Comparison of ENCODE assay signal across 8 cellular contexts in the genomic region with DNA sequence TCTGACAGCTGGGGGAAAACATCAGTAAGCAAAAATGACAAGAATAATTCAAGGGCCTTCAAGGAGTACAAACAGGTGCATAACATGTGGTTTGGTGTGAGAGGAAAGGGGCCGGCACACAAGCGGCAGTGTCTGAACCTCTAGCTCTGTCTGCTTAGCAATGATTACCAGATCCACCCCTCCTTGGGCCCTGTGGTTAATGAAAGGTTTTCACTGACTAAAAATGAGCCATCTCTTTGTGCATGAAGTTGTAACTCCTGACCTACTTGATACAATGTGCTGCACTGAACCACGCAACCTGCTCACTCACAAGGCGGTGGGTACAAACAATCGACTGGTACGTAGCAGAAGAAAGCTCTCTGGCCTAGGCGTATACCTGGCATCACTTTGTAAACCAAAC. TPM values are rescaled to one million over a fixed set of nuclear protein-coding genes. Genes with fewer than 3 reads are reported as not detected.
DNase-seq lines count a peak whose midpoint lies in the region; ATAC-seq and TF ChIP-seq lines count a peak whose summit lies in the region.

No MANE protein-coding gene starts in this region.

- peak overlapping the region; percentile 93 for H3K27ac ChIP-seq in OCI-LY1 (ENCODE audit: low read depth, low read length, poor library complexity, severe bottlenecking)

- H3K4me1 Mint-ChIP-seq in activated naive CD8-positive, alpha-beta T cell (ENCODE audit: low read depth), result peaks cover 76% of the 10 kb centered on the region
- H3K4me1 Mint-ChIP-seq in stimulated activated memory B cell treated with anti-CD40 and anti-IgM and Interleukin-4, amounts not matched to agents 10 μg/mL and 1 μg/mL and 100 μg/mL, for 72 hours, result peaks cover 78% of the 10 kb centered on the region

- H3K36me3 ChIP-seq in OCI-LY1 (ENCODE audit: insufficient read depth, low read length), result peaks cover 29% of the 10 kb centered on the region; the same call in 1 of the 2 replicates

- peak overlapping the region; percentile 79 for H3K4me2 ChIP-seq in OCI-LY1 (ENCODE audit: low read length)

- H3K27ac Mint-ChIP-seq in activated naive CD8-positive, alpha-beta T cell, result peak overlapping the region; percentile 94
- H3K27ac Mint-ChIP-seq in stimulated activated memory B cell treated with anti-CD40 and anti-IgM and Interleukin-4, amounts not matched to agents 10 μg/mL and 1 μg/mL and 100 μg/mL, for 72 hours, result peak overlapping the region; percentile 93

- peak overlapping the region; percentile 59; the same call in 1 of the 2 replicates for H3K9ac ChIP-seq in OCI-LY1 (ENCODE audit: low read length)

- peak; percentile 68 for ATAC-seq in HG02571 (IDR thresholded peaks at IDR 0.05; ENCODE audit: unreplicated experiment)
- ATAC-seq in stimulated activated memory B cell treated with anti-CD40 and anti-IgM and Interleukin-4, amounts not matched to agents 10 μg/mL and 1 μg/mL and 100 μg/mL, for 72 hours, result peak; percentile 90
- ATAC-seq in Right ventricle myocardium inferior, result no peak

- no peaks in the 10 kb centered on the region for H3K9me3 ChIP-seq in OCI-LY1 (ENCODE audit: low read length)

- peaks cover 10% of the 10 kb centered on the region for H3F3A ChIP-seq in OCI-LY1 (ENCODE audit: insufficient read depth, low read length)

- H2AFZ ChIP-seq in OCI-LY1 (ENCODE audit: low read length), result no peak overlapping the region

- H3K9me3 Mint-ChIP-seq in activated naive CD8-positive, alpha-beta T cell (ENCODE audit: low read depth), result no peaks in the 10 kb centered on the region
- H3K9me3 Mint-ChIP-seq in stimulated activated memory B cell treated with anti-CD40 and anti-IgM and Interleukin-4, amounts not matched to agents 10 μg/mL and 1 μg/mL and 100 μg/mL, for 72 hours, result no peaks in the 10 kb centered on the region

- DNase-seq in GM10248 (ENCODE audit: extremely low spot score) (peak; percentile 82), MV-4-11 (lab: John Stamatoyannopoulos, UW) (no peak), Right ventricle myocardium inferior (ENCODE audit: missing footprints) (no peak), mucosa of gallbladder (ENCODE audit: low spot score) (no peak)

- H4K20me1 ChIP-seq in OCI-LY1 (ENCODE audit: insufficient read depth, low read length), result no peaks in the 10 kb centered on the region

- no peaks in the 10 kb centered on the region for H3K36me3 Mint-ChIP-seq in activated naive CD8-positive, alpha-beta T cell
- H3K36me3 Mint-ChIP-seq in stimulated activated memory B cell treated with anti-CD40 and anti-IgM and Interleukin-4, amounts not matched to agents 10 μg/mL and 1 μg/mL and 100 μg/mL, for 72 hours, result peaks cover 15% of the 10 kb centered on the region

- POLR2A ChIA-PET in GM10248 (lab: Yijun Ruan, JAX), result interaction anchor here (1.0 to 1.2 kb wide), 3 partner anchors 13 to 39 kb away, joined by 3 to 20 read pairs (median 3); a partner anchor contains a TSS

- no peaks in the 10 kb centered on the region for H3K27me3 Mint-ChIP-seq in activated naive CD8-positive, alpha-beta T cell
- no peaks in the 10 kb centered on the region for H3K27me3 Mint-ChIP-seq in stimulated activated memory B cell treated with anti-CD40 and anti-IgM and Interleukin-4, amounts not matched to agents 10 μg/mL and 1 μg/mL and 100 μg/mL, for 72 hours

- H3K27me3 ChIP-seq in OCI-LY1 (ENCODE audit: insufficient read depth, low read length), result no peaks in the 10 kb centered on the region

- peak overlapping the region; percentile 72 for H3K4me3 Mint-ChIP-seq in activated naive CD8-positive, alpha-beta T cell
- peak overlapping the region; percentile 65 for H3K4me3 Mint-ChIP-seq in stimulated activated memory B cell treated with anti-CD40 and anti-IgM and Interleukin-4, amounts not matched to agents 10 μg/mL and 1 μg/mL and 100 μg/mL, for 72 hours

- CTCF ChIA-PET in GM10248 (lab: Yijun Ruan, JAX), result interaction anchor here (1.1 to 6.5 kb wide), 10 partner anchors 13 to 240 kb away, joined by 3 to 50 read pairs (median 6); a partner anchor contains a TSS

- H3K79me2 ChIP-seq in OCI-LY1 (ENCODE audit: insufficient read depth, low read length), result peaks cover 57% of the 10 kb centered on the region

- intact Hi-C loops in Right ventricle myocardium inferior (cut with DNase I), result no loop called here

- no peaks in the 10 kb centered on the region for H3K9me2 ChIP-seq in OCI-LY1 (ENCODE audit: low read depth, low read length)

- H3K4me3 ChIP-seq in OCI-LY1 (ENCODE audit: low read depth, low read length, poor library complexity, severe bottlenecking), result peak overlapping the region; percentile 59

- TF ChIP-seq CTCF in GM10248 (IDR thresholded peaks at IDR 0.05; ENCODE audit: control extremely low read depth, extremely low read depth, low read depth, missing control alignments), result no peak
- TF ChIP-seq CTCF in OCI-LY1 (IDR thresholded peaks at IDR 0.05; ENCODE audit: low read length), result no peak

- H3K4me1 ChIP-seq in OCI-LY1 (ENCODE audit: insufficient read depth, low read length, severe bottlenecking), result peaks cover 87% of the 10 kb centered on the region

RNA-seq across cellular contexts. Expression of a gene that starts 15.1 kb away (rescaled TPM):
- total RNA-seq in Right ventricle myocardium inferior, result 10.3 TPM
- 14.2 TPM for total RNA-seq in mucosa of gallbladder

RNA-seq across cellular contexts. Expression of a gene that starts 39.7 kb away (rescaled TPM):
- total RNA-seq in Right ventricle myocardium inferior (45.4 TPM), mucosa of gallbladder (63.8 TPM)

RNA-seq across cellular contexts. Expression of a gene that starts 41.0 kb away (rescaled TPM):
- total RNA-seq in Right ventricle myocardium inferior (59.3 TPM), mucosa of gallbladder (35.3 TPM)
